Comparison of ENCODE assay signal across 8 cellular contexts in genomic region chr6:127266178-127266891, GRCh38. TPM values are rescaled to one million over a fixed set of nuclear protein-coding genes. Genes with fewer than 3 reads are reported as not detected.
DNase-seq lines count a peak whose midpoint lies in the region; ATAC-seq and TF ChIP-seq lines count a peak whose summit lies in the region.

Gene RNF146 (plus strand): TSS chr6:127266864. CDS start chr6:127280339, 13,475 bp downstream.

- peak; percentile 68 for ATAC-seq in GM18861 (IDR thresholded peaks at IDR 0.05; ENCODE audit: unreplicated experiment)
- peak; percentile 79 for ATAC-seq in HG03108 (IDR thresholded peaks at IDR 0.05; ENCODE audit: unreplicated experiment)

- peak; percentile 21 for DNase-seq in AG04449 (ENCODE audit: low read depth, low spot score)
- DNase-seq in NCI-H2171 (lab: John Stamatoyannopoulos, UW) = peak; percentile 70
- DNase-seq in cardiac fibroblast (ENCODE audit: low read depth in 2 of 2) = peak; percentile 89 to 91
- DNase-seq in iris pigment epithelial cell (ENCODE audit: low read depth) = peak; percentile 86
- DNase-seq in spleen = no peak

- no peaks in the 10 kb centered on the region for H3K27me3 ChIP-seq in spleen (replicated peaks in 1 of 7)

- WGBS in spleen, 5 donors = 0 to 1% (median 0%) methylated on average over 27 to 40 of the region's 40 CpGs

- peak; percentile 75 for TF ChIP-seq CTCF in AG04449 (IDR thresholded peaks at IDR 0.05; ENCODE audit: insufficient read depth, low read length, missing control alignments)
- peak; percentile 72 for TF ChIP-seq CTCF in WI38 (IDR thresholded peaks at IDR 0.05; ENCODE audit: low read depth, low read length)
- TF ChIP-seq CTCF in cardiac fibroblast (IDR thresholded peaks at IDR 0.05; ENCODE audit: low read depth, low read length) = peak; percentile 72
- peak; percentile 52 to 84 (median 78) for TF ChIP-seq CTCF in spleen (IDR thresholded peaks at IDR 0.05 in 8 of 11, conservative IDR thresholded peaks at IDR 0.05 in 3 of 11)

- H3K4me3 ChIP-seq in AG04449 (ENCODE audit: low read depth, low read length) (peak within 1 kb of the TSS; percentile 92), WI38 (ENCODE audit: low read depth, low read length) (peak within 1 kb of the TSS; percentile 85), cardiac fibroblast (replicated peaks in 1 of 2; ENCODE audit: low read depth in 2 of 2, low read length in 2 of 2) (peak within 1 kb of the TSS; percentile 81 to 96), spleen (peak within 1 kb of the TSS; percentile 68 to 94 (median 80))

- peak within 1 kb of the TSS; percentile 98 to 100 (median 99) for H3K27ac ChIP-seq in spleen

- no peak for TF ChIP-seq POLR2A in spleen (IDR thresholded peaks at IDR 0.05)

- H3K4me1 ChIP-seq in spleen = peaks cover 13 to 51% (median 37%) of the 10 kb centered on the region in 6 donors

- H3K36me3 ChIP-seq in spleen = no peaks in the 10 kb centered on the region

- POLR2A ChIA-PET in AG04449 (lab: Yijun Ruan, JAX) = interaction anchor here (0.6 to 1.8 kb wide), 11 partner anchors 19 to 1280 kb away, joined by 3 to 9 read pairs (median 3); partner anchors contain the start of gene TRMT11

- intact Hi-C loops in spleen (cut with DNase I; ENCODE audit: low total_unique reads) = loop anchor here (10.0 kb wide), 1 partner anchor 1282 kb away; the partner anchor contains the start of gene TRMT11

- CTCF ChIA-PET in AG04449 (lab: Yijun Ruan, JAX) = interaction anchor here (0.7 to 3.0 kb wide), 35 partner anchors 9 to 1271 kb away, joined by 3 to 14 read pairs (median 4); no protein-coding TSS in a partner anchor

- H3K9me3 ChIP-seq in spleen = no peaks in the 10 kb centered on the region

RNA-seq across cellular contexts. Expression of gene RNF146, which starts in this region (rescaled TPM):
- 100 to 1,000 TPM in 2 of 7 donors, 10 to 100 TPM in 5; 43.9 to 125 (median 79.3) TPM for total RNA-seq in spleen
- polyA plus RNA-seq in spleen = 10 to 100 TPM; 31.5 to 48.9 (median 41.7) TPM
